1 cellular context compared by ENCODE assay signal in genomic region chr3:122560680-122561079, GRCh38.
TF ChIP-seq lines count a peak whose summit lies in the region.

No MANE protein-coding gene starts in this region.

TF ChIP-seq in GM23338, 12 proteins besides CTCF, POLR2A, EP300 and RAD21:
- TF ChIP-seq EZH2phosphoT487 (IDR thresholded peaks at IDR 0.05; ENCODE audit: unreplicated experiment) (no peak), ZNF331 (CRISPR knock-in tag; IDR thresholded peaks at IDR 0.05; ENCODE audit: low read depth) (no peak), ZNF114 (CRISPR knock-in tag; IDR thresholded peaks at IDR 0.05) (no peak), STAT1 (IDR thresholded peaks at IDR 0.05; ENCODE audit: unreplicated experiment) (no peak), EZH2 (IDR thresholded peaks at IDR 0.05; ENCODE audit: low read depth, unreplicated experiment) (no peak), NANOG (IDR thresholded peaks at IDR 0.05; ENCODE audit: borderline replicate concordance) (no peak), JUNB (IDR thresholded peaks at IDR 0.05; ENCODE audit: unreplicated experiment) (no peak), ZNF462 (CRISPR knock-in tag; IDR thresholded peaks at IDR 0.05) (no peak), CREB1 (CRISPR knock-in tag; IDR thresholded peaks at IDR 0.05; ENCODE audit: low read depth) (no peak), POLR2AphosphoS5 (IDR thresholded peaks at IDR 0.05; ENCODE audit: low read depth) (no peak), REST (IDR thresholded peaks at IDR 0.05; ENCODE audit: unreplicated experiment) (no peak)
- TF ChIP-seq, protein P1, sequence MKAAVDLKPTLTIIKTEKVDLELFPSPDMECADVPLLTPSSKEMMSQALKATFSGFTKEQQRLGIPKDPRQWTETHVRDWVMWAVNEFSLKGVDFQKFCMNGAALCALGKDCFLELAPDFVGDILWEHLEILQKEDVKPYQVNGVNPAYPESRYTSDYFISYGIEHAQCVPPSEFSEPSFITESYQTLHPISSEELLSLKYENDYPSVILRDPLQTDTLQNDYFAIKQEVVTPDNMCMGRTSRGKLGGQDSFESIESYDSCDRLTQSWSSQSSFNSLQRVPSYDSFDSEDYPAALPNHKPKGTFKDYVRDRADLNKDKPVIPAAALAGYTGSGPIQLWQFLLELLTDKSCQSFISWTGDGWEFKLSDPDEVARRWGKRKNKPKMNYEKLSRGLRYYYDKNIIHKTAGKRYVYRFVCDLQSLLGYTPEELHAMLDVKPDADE (IDR thresholded peaks at IDR 0.05), result no peak
TF ChIP-seq in GM23338: peak in this region for 0.
